In the genomic region with DNA sequence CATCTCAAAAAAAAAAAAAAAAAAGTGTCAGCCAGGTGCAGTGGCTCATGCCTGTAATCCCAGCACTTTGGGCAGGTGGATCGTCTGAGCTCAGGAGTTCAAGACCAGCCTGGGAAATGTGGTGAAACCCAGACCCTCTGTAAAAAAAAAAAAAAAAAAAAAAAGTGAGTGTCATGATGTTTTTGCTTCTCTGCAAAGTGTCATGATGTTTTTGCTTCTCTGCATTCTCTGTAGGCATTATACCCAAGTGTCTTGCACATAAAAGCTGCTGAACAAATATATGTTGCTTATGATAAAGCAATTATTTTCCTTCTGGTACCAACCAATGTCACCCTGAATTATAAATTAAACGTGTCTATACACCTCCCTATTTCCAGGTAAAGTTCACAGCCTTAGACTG, we compare ENCODE assay signal across 11 cellular contexts. TPM values are rescaled to one million over a fixed set of nuclear protein-coding genes. Genes with fewer than 3 reads are reported as not detected.
DNase-seq lines count a peak whose midpoint lies in the region; ATAC-seq and TF ChIP-seq lines count a peak whose summit lies in the region.
"Had no signal": no experiment of that assay in that cellular context is flagged by ENCODE, and none has a peak within 500 bp of the region (broad histone marks: within the 10 kb centered on the region; RNA-seq: fewer than 3 reads in every experiment).

No MANE protein-coding gene starts in this region.

- TF ChIP-seq RAD21 in IMR-90 (IDR thresholded peaks at IDR 0.05; ENCODE audit: low read length), result no peak

- H4K20me1 ChIP-seq in IMR-90 (ENCODE audit: insufficient read depth, low read length), result no peaks in the 10 kb centered on the region; the same call in 1 of the 2 replicates

- H3K27ac Mint-ChIP-seq in CD8-positive, alpha-beta memory T cell, result peak overlapping the region in 3 of 8 donors; percentile 21 to 58 (median 32)
- H3K27ac Mint-ChIP-seq in activated naive CD8-positive, alpha-beta T cell treated with anti-CD3 and anti-CD28 coated beads, Interleukin-2, amount 10 ng/mL, durations not matched to agents 7 days and 5 days, result peak overlapping the region; percentile 15
- peak overlapping the region in 7 of 9 donors; percentile 1 to 91 (median 59) for H3K27ac Mint-ChIP-seq in naive thymus-derived CD4-positive, alpha-beta T cell

- in situ Hi-C loops in IMR-90 (cut with MboI; ENCODE audit: low sequenced_read_pairs), result no loop called here

- POLR2A ChIA-PET in CD8-positive, alpha-beta memory T cell (lab: Charles Lee), result no interaction called here
- POLR2A ChIA-PET in IMR-90 (lab: Charles Lee; ENCODE audit: unreplicated experiment), result interaction anchor here (0.7 to 1.0 kb wide), 2 partner anchors 12 to 618 kb away, joined by 3 read pairs; no protein-coding TSS in a partner anchor
- POLR2A ChIA-PET in activated naive CD8-positive, alpha-beta T cell treated with anti-CD3 and anti-CD28 coated beads, Interleukin-2, amount 10 ng/mL, durations not matched to agents 7 days and 5 days (lab: Charles Lee), result interaction anchor here (0.7 kb wide), 1 partner anchor 131 kb away, joined by 5 read pairs; no protein-coding TSS in a partner anchor
- POLR2A ChIA-PET in naive thymus-derived CD4-positive, alpha-beta T cell (lab: Charles Lee), result interaction anchor here (0.6 to 1.4 kb wide), 3 partner anchors 9 to 646 kb away, joined by 3 to 6 read pairs (median 4); no protein-coding TSS in a partner anchor

- H3K14ac ChIP-seq in IMR-90 (replicated peaks; ENCODE audit: low read depth, low read length), result no peak overlapping the region

- H3K79me1 ChIP-seq in IMR-90 (ENCODE audit: low read depth in 1 of 2, low read length in 2 of 2), result peaks cover 11 to 44% of the 10 kb centered on the region in 2 experiments

- no peak for TF ChIP-seq POLR2A in IMR-90 (IDR thresholded peaks at IDR 0.05; ENCODE audit: low read depth, low read length)
- no peak for TF ChIP-seq POLR2A in uterus (IDR thresholded peaks at IDR 0.05)

- no peak for TF ChIP-seq CTCF in IMR-90 (conservative IDR thresholded peaks at IDR 0.05; ENCODE audit: low read depth, low read length)
- no peak for TF ChIP-seq CTCF in uterus (IDR thresholded peaks at IDR 0.05)

- no peak overlapping the region for H3K4me3 ChIP-seq in CD8-positive, alpha-beta memory T cell (ENCODE audit: low read length)
- peak overlapping the region; percentile 24; the same call in 1 of the 2 replicates for H3K4me3 ChIP-seq in IMR-90 (ENCODE audit: insufficient read depth, low read depth, low read length)
- no peak overlapping the region for H3K4me3 ChIP-seq in naive thymus-derived CD4-positive, alpha-beta T cell (ENCODE audit: low read length)
- peak overlapping the region in 1 of 2 donors; percentile 77 for H3K4me3 ChIP-seq in uterus

- no peaks in the 10 kb centered on the region for H3K9me3 ChIP-seq in CD8-positive, alpha-beta memory T cell (ENCODE audit: low read length)
- no peaks in the 10 kb centered on the region for H3K9me3 ChIP-seq in IMR-90 (ENCODE audit: control insufficient read depth, insufficient read depth, low read length)
- H3K9me3 ChIP-seq in naive thymus-derived CD4-positive, alpha-beta T cell (ENCODE audit: control insufficient read depth in 2 of 3, low read length in 3 of 3), result no peaks in the 10 kb centered on the region
- no peaks in the 10 kb centered on the region for H3K9me3 ChIP-seq in uterus

- peak overlapping the region; percentile 40 to 98 (median 95) for H3K4me3 Mint-ChIP-seq in CD8-positive, alpha-beta memory T cell
- H3K4me3 Mint-ChIP-seq in activated naive CD8-positive, alpha-beta T cell treated with anti-CD3 and anti-CD28 coated beads, Interleukin-2, amount 10 ng/mL, durations not matched to agents 7 days and 5 days, result peak overlapping the region; percentile 62
- peak overlapping the region; percentile 68 to 100 (median 97) for H3K4me3 Mint-ChIP-seq in naive thymus-derived CD4-positive, alpha-beta T cell

- peak overlapping the region; percentile 89 for H3K4me2 ChIP-seq in IMR-90 (ENCODE audit: low read depth, low read length)

- no peaks in the 10 kb centered on the region; the same call in 1 of the 2 replicates for H3K9me1 ChIP-seq in IMR-90 (ENCODE audit: insufficient read depth, low read length)

- dilution Hi-C loops in IMR-90 (cut with HindIII; ENCODE audit: low sequenced_read_pairs, unreplicated experiment), result no loop called here

- ATAC-seq in IMR-90 (ENCODE audit: low read depth) (no peak), Right ventricle myocardium inferior (no peak), HG03521 (IDR thresholded peaks at IDR 0.05; ENCODE audit: unreplicated experiment) (no peak)
- no peak for ATAC-seq in activated naive CD8-positive, alpha-beta T cell treated with anti-CD3 and anti-CD28 coated beads, Interleukin-2, amount 10 ng/mL, durations not matched to agents 7 days and 5 days (ENCODE audit: low read depth)
- no peak for ATAC-seq in naive thymus-derived CD4-positive, alpha-beta T cell

- no peak overlapping the region for H2AFZ ChIP-seq in IMR-90 (replicated peaks; ENCODE audit: low read length, poor library complexity)

- H3K4me1 Mint-ChIP-seq in CD8-positive, alpha-beta memory T cell, result peaks cover 41 to 69% (median 57%) of the 10 kb centered on the region in 3 donors
- peaks cover 18% of the 10 kb centered on the region for H3K4me1 Mint-ChIP-seq in activated naive CD8-positive, alpha-beta T cell treated with anti-CD3 and anti-CD28 coated beads, Interleukin-2, amount 10 ng/mL, durations not matched to agents 7 days and 5 days
- peaks cover 26 to 73% (median 46%) of the 10 kb centered on the region in 7 donors for H3K4me1 Mint-ChIP-seq in naive thymus-derived CD4-positive, alpha-beta T cell

- no peak overlapping the region for H3K18ac ChIP-seq in IMR-90 (ENCODE audit: low read depth, low read length)

- no peak overlapping the region for H2BK20ac ChIP-seq in IMR-90 (ENCODE audit: low read depth, low read length)

- peaks cover 24% of the 10 kb centered on the region for H3K4me1 ChIP-seq in CD8-positive, alpha-beta memory T cell (ENCODE audit: insufficient read depth, low read length)
- peaks cover 12% of the 10 kb centered on the region for H3K4me1 ChIP-seq in IMR-90 (ENCODE audit: control insufficient read depth, insufficient read depth, low read length)
- peaks cover 10 to 18% of the 10 kb centered on the region in 2 donors for H3K4me1 ChIP-seq in naive thymus-derived CD4-positive, alpha-beta T cell (ENCODE audit: control insufficient read depth in 2 of 2, insufficient read depth in 2 of 2, low read length in 2 of 2)
- H3K4me1 ChIP-seq in uterus, result peaks cover 0 to 8% of the 10 kb centered on the region in 2 donors

- DNase-seq in CD8-positive, alpha-beta memory T cell, result no peak
- DNase-seq in IMR-90 (no peak), uterus (no peak), Right ventricle myocardium inferior (ENCODE audit: missing footprints) (no peak), activated gamma-delta T cell (lab: John Stamatoyannopoulos, UW) (no peak)
- DNase-seq in activated naive CD8-positive, alpha-beta T cell treated with anti-CD3 and anti-CD28 coated beads, Interleukin-2, amount 10 ng/mL, durations not matched to agents 7 days and 5 days, result no peak
- DNase-seq in naive thymus-derived CD4-positive, alpha-beta T cell, result no peak
- DNase-seq: NCI-H226 had no signal

- 0 out of 2 replicates have a peak overlapping the region, but pooled peaks have one; percentile 38 for H3K9ac ChIP-seq in IMR-90 (ENCODE audit: low read depth, low read length)

- H2AK5ac ChIP-seq in IMR-90 (ENCODE audit: low read depth, low read length), result no peak overlapping the region

- WGBS in IMR-90 (ENCODE audit: extremely low coverage in 2 of 2, insufficient read length in 1 of 2), 2 experiments, result no CpG with 5 or more reads among the region's 2 CpGs

- H3K36me3 Mint-ChIP-seq in CD8-positive, alpha-beta memory T cell, result peaks cover 0 to 29% (median 0%) of the 10 kb centered on the region in 3 donors
- H3K36me3 Mint-ChIP-seq in activated naive CD8-positive, alpha-beta T cell treated with anti-CD3 and anti-CD28 coated beads, Interleukin-2, amount 10 ng/mL, durations not matched to agents 7 days and 5 days, result peaks cover 8% of the 10 kb centered on the region
- peaks cover 0 to 6% (median 4%) of the 10 kb centered on the region in 5 donors for H3K36me3 Mint-ChIP-seq in naive thymus-derived CD4-positive, alpha-beta T cell

- intact Hi-C loops in IMR-90 (cut with micrococcal nuclease), result no loop called here
- intact Hi-C loops in naive thymus-derived CD4-positive, alpha-beta T cell (cut with micrococcal nuclease), result loop anchor here (5.0 to 10.0 kb wide), 4 partner anchors 592 to 1524 kb away; a partner anchor contains a TSS
- intact Hi-C loops in uterus (cut with DNase I; ENCODE audit: low total_unique reads), result no loop called here
- intact Hi-C loops in Right ventricle myocardium inferior (cut with DNase I), result loop anchor here (10.0 kb wide), 1 partner anchor 534 kb away; a partner anchor contains a TSS

- no peaks in the 10 kb centered on the region for H3K27me3 Mint-ChIP-seq in CD8-positive, alpha-beta memory T cell
- no peaks in the 10 kb centered on the region for H3K27me3 Mint-ChIP-seq in activated naive CD8-positive, alpha-beta T cell treated with anti-CD3 and anti-CD28 coated beads, Interleukin-2, amount 10 ng/mL, durations not matched to agents 7 days and 5 days
- no peaks in the 10 kb centered on the region for H3K27me3 Mint-ChIP-seq in naive thymus-derived CD4-positive, alpha-beta T cell

- H3K23ac ChIP-seq in IMR-90 (ENCODE audit: low read depth, low read length), result no peak overlapping the region

- no peak overlapping the region for H3K56ac ChIP-seq in IMR-90 (ENCODE audit: extremely low read depth, insufficient read depth, low read length)

- no peaks in the 10 kb centered on the region for H3K36me3 ChIP-seq in CD8-positive, alpha-beta memory T cell (ENCODE audit: insufficient read depth, low read length)
- H3K36me3 ChIP-seq in IMR-90 (ENCODE audit: control insufficient read depth, insufficient read depth, low read length) (peaks cover 11% of the 10 kb centered on the region), uterus (no peaks in the 10 kb centered on the region)
- peaks cover 0 to 4% (median 0%) of the 10 kb centered on the region in 3 experiments for H3K36me3 ChIP-seq in naive thymus-derived CD4-positive, alpha-beta T cell (ENCODE audit: control insufficient read depth in 2 of 3, insufficient read depth in 3 of 3, low read length in 3 of 3)

- no peak overlapping the region for H4K91ac ChIP-seq in IMR-90 (ENCODE audit: insufficient read depth, low read depth, low read length)

- BruUV-seq in IMR-90 (replicated peaks; lab: Mats Ljungman, UMichigan), result no TSS peak

- H3K4ac ChIP-seq in IMR-90 (ENCODE audit: low read depth, low read length), result no peak overlapping the region

- H2BK5ac ChIP-seq in IMR-90 (ENCODE audit: low read depth, low read length, poor library complexity, severe bottlenecking), result no peak overlapping the region

- H4K5ac ChIP-seq in IMR-90 (ENCODE audit: low read depth, low read length), result no peak overlapping the region

- H2AK9ac ChIP-seq in IMR-90 (replicated peaks; ENCODE audit: low read depth, low read length, poor library complexity), result no peak overlapping the region

- H4K8ac ChIP-seq in IMR-90 (ENCODE audit: low read depth in 2 of 2, low read length in 2 of 2), result no peak overlapping the region

- no peak overlapping the region for H2BK15ac ChIP-seq in IMR-90 (ENCODE audit: low read depth, low read length)

- H2BK120ac ChIP-seq in IMR-90 (ENCODE audit: low read depth, low read length), result no peak overlapping the region

- CTCF ChIA-PET in CD8-positive, alpha-beta memory T cell (lab: Charles Lee), result interaction anchor here (1.1 to 2.7 kb wide), 4 partner anchors 15 to 321 kb away, joined by 3 to 15 read pairs (median 4); no protein-coding TSS in a partner anchor
- CTCF ChIA-PET in IMR-90 (lab: Yijun Ruan, JAX), result interaction anchor here (0.6 kb wide), 1 partner anchor 128 kb away, joined by 3 read pairs; no protein-coding TSS in a partner anchor
- CTCF ChIA-PET in naive thymus-derived CD4-positive, alpha-beta T cell (lab: Charles Lee), result interaction anchor here (0.5 to 0.6 kb wide), 3 partner anchors 22 to 817 kb away, joined by 3 read pairs; a partner anchor contains a TSS

- H3K9me3 Mint-ChIP-seq in CD8-positive, alpha-beta memory T cell, result no peaks in the 10 kb centered on the region
- H3K9me3 Mint-ChIP-seq in activated naive CD8-positive, alpha-beta T cell treated with anti-CD3 and anti-CD28 coated beads, Interleukin-2, amount 10 ng/mL, durations not matched to agents 7 days and 5 days, result no peaks in the 10 kb centered on the region
- H3K9me3 Mint-ChIP-seq in naive thymus-derived CD4-positive, alpha-beta T cell, result no peaks in the 10 kb centered on the region

- H3K27ac ChIP-seq in CD8-positive, alpha-beta memory T cell (ENCODE audit: low read depth, low read length), result no peak overlapping the region
- H3K27ac ChIP-seq in IMR-90 (ENCODE audit: insufficient read depth, low read length), result no peak overlapping the region
- no peak overlapping the region for H3K27ac ChIP-seq in naive thymus-derived CD4-positive, alpha-beta T cell (ENCODE audit: low read depth, low read length)
- no peak overlapping the region for H3K27ac ChIP-seq in uterus

- no peaks in the 10 kb centered on the region for H3K27me3 ChIP-seq in CD8-positive, alpha-beta memory T cell (ENCODE audit: insufficient read depth, low read length, poor library complexity, severe bottlenecking)
- H3K27me3 ChIP-seq in IMR-90 (ENCODE audit: control insufficient read depth, insufficient read depth, low read length), result no peaks in the 10 kb centered on the region
- H3K27me3 ChIP-seq in naive thymus-derived CD4-positive, alpha-beta T cell (ENCODE audit: control insufficient read depth in 2 of 2, insufficient read depth in 2 of 2, low read length in 2 of 2), result no peaks in the 10 kb centered on the region
- no peaks in the 10 kb centered on the region for H3K27me3 ChIP-seq in uterus

RNA-seq across cellular contexts. Expression of a gene that starts 1.7 kb away (rescaled TPM):
- total RNA-seq in CD8-positive, alpha-beta memory T cell, result 10 to 100 TPM; 50.3 to 51.4 TPM
- polyA plus RNA-seq in CD8-positive, alpha-beta memory T cell, result 33.8 TPM
- total RNA-seq in IMR-90 (2012; rRNA removed) (52.5 and 83.3 TPM in 2 replicates), uterus (10 to 100 TPM; 22.1 to 54.7 (median 39.6) TPM), Right ventricle myocardium inferior (17.8 TPM)
- polyA plus RNA-seq in IMR-90 (2012; rRNA removed), result 54.4 and 59.1 TPM in 2 replicates
- 32.3 and 41.6 TPM in 2 replicates for polyA plus RNA-seq in IMR-90 (2012; cell fraction: cytosol; rRNA removed)
- 95.2 and 130 TPM in 2 replicates for polyA plus RNA-seq in IMR-90 (2012; cell fraction: nucleus; rRNA removed; ENCODE audit: low replicate concordance)
- 10 to 100 TPM; 45.7 to 49.3 TPM for total RNA-seq in activated naive CD8-positive, alpha-beta T cell treated with anti-CD3 and anti-CD28 coated beads, Interleukin-2, amount 10 ng/mL, durations not matched to agents 7 days and 5 days
- 10 to 100 TPM; 44.2 to 75.7 (median 47.3) TPM for total RNA-seq in naive thymus-derived CD4-positive, alpha-beta T cell
- 10 to 100 TPM; 46.2 to 47.6 TPM for polyA plus RNA-seq in naive thymus-derived CD4-positive, alpha-beta T cell

RNA-seq across cellular contexts. Expression of a gene that starts 58.1 kb away (rescaled TPM):
- not detected for total RNA-seq in CD8-positive, alpha-beta memory T cell
- not detected for polyA plus RNA-seq in CD8-positive, alpha-beta memory T cell
- total RNA-seq in IMR-90 (2012; rRNA removed) (not detected in 2 replicates), uterus (not detected), Right ventricle myocardium inferior (2.0 TPM)
- polyA plus RNA-seq in IMR-90 (2012; rRNA removed), result not detected in 2 replicates
- 0.03 TPM in 1 of 2 replicates, not detected in the other for polyA plus RNA-seq in IMR-90 (2012; cell fraction: cytosol; rRNA removed)
- polyA plus RNA-seq in IMR-90 (2012; cell fraction: nucleus; rRNA removed; ENCODE audit: low replicate concordance), result not detected in 2 replicates
- total RNA-seq in activated naive CD8-positive, alpha-beta T cell treated with anti-CD3 and anti-CD28 coated beads, Interleukin-2, amount 10 ng/mL, durations not matched to agents 7 days and 5 days, result not detected
- total RNA-seq in naive thymus-derived CD4-positive, alpha-beta T cell, result not detected
- not detected for polyA plus RNA-seq in naive thymus-derived CD4-positive, alpha-beta T cell
- total RNA-seq: lung microvascular endothelial cell; T-helper 2 cell treated with Interferon-gamma antibody and Interleukin-4, amounts not matched to agents 100 ng/mL and 5 ng/mL, for 36 hours had no signal

Comparison
In these comparisons a context has a peak if more than half of its experiments do, and no peak if none do; other contexts are left out.
1. intact Hi-C loops: an anchor here in naive thymus-derived CD4-positive, alpha-beta T cell (5.0 to 10.0 kb wide) and Right ventricle myocardium inferior (10.0 kb wide); none called in IMR-90 and uterus.